Comparison of ENCODE assay signal across 3 cellular contexts in genomic region chr13:53408306-53408705, GRCh38.
"Had no signal": no experiment of that assay in that cellular context is flagged by ENCODE, and none has a peak within 500 bp of the region (broad histone marks: within the 10 kb centered on the region; RNA-seq: fewer than 3 reads in every experiment).

No MANE protein-coding gene starts in this region.

- ATAC-seq: GM12878 had no signal

- H3K4me3 ChIP-seq: GM12878 had no signal

- DNase-seq: GDM1, GF-D8 had no signal
